Comparison of ENCODE assay signal across 15 cellular contexts in genomic region chr22:36304429-36304828, GRCh38. TPM values are rescaled to one million over a fixed set of nuclear protein-coding genes. Genes with fewer than 3 reads are reported as not detected.
A peak's percentile ranks its signal among the peaks of the same experiment; 100 is the strongest.
DNase-seq lines count a peak whose midpoint lies in the region; ATAC-seq and TF ChIP-seq lines count a peak whose summit lies in the region.
"Had no signal": no experiment of that assay in that cellular context is flagged by ENCODE, and none has a peak within 500 bp of the region (broad histone marks: within the 10 kb centered on the region; RNA-seq: fewer than 3 reads in every experiment).

No MANE protein-coding gene starts in this region.

- no peak overlapping the region for H3K4me3 ChIP-seq in right cardiac atrium (ENCODE audit: low read length)
- H3K4me3 ChIP-seq in muscle layer of colon (ENCODE audit: low read depth in 1 of 2, low read length in 2 of 2), result no peak overlapping the region
- H3K4me3 ChIP-seq: lung, testis had no signal

- H3K4me1 Mint-ChIP-seq in chondrocyte (ENCODE audit: low read depth), result peaks cover 23% of the 10 kb centered on the region

- peak overlapping the region; percentile 74 for H3K27ac Mint-ChIP-seq in chondrocyte (ENCODE audit: unreplicated experiment)
- H3K27ac Mint-ChIP-seq: T-helper 17 cell had no signal

- H3K36me3 Mint-ChIP-seq in chondrocyte (ENCODE audit: low read depth), result peaks cover 65% of the 10 kb centered on the region

- H3K9me3 Mint-ChIP-seq in chondrocyte (ENCODE audit: low read depth), result no peaks in the 10 kb centered on the region

- H3K27me3 ChIP-seq in right cardiac atrium (ENCODE audit: control insufficient read depth, insufficient read depth) (no peaks in the 10 kb centered on the region), muscle layer of colon (ENCODE audit: control insufficient read depth in 1 of 2, insufficient read depth in 2 of 2, low read length in 2 of 2) (no peaks in the 10 kb centered on the region)
- H3K27me3 ChIP-seq: testis had no signal

- no peak overlapping the region for H3K27ac ChIP-seq in right cardiac atrium (ENCODE audit: low read length)
- H3K27ac ChIP-seq in muscle layer of colon (ENCODE audit: low read depth, low read length), result peak overlapping the region; percentile 64
- H3K27ac ChIP-seq: testis had no signal

- no peaks in the 10 kb centered on the region for H3K27me3 Mint-ChIP-seq in chondrocyte (ENCODE audit: low read depth)
- H3K27me3 Mint-ChIP-seq: T-helper 17 cell had no signal

- H3K9me3 ChIP-seq in right cardiac atrium (ENCODE audit: control insufficient read depth, low read length) (no peaks in the 10 kb centered on the region), muscle layer of colon (ENCODE audit: low read length) (no peaks in the 10 kb centered on the region)
- H3K9me3 ChIP-seq: testis had no signal

- H3K4me1 ChIP-seq in right cardiac atrium (ENCODE audit: control insufficient read depth, insufficient read depth, low read length), result no peaks in the 10 kb centered on the region
- H3K4me1 ChIP-seq in muscle layer of colon (ENCODE audit: insufficient read depth, low read length), result peaks cover 39% of the 10 kb centered on the region
- H3K4me1 ChIP-seq: testis had no signal

- intact Hi-C loops in right cardiac atrium (cut with DNase I) (loop anchor here in 2 of 4 donors (5.0 kb wide), 1 partner anchor 168 kb away; no protein-coding TSS in a partner anchor), Right ventricle myocardium inferior (cut with DNase I) (no loop called here)

- H3K9ac ChIP-seq in muscle layer of colon (ENCODE audit: low read length), result no peak overlapping the region

- no peak overlapping the region for H3K4me3 Mint-ChIP-seq in chondrocyte (ENCODE audit: unreplicated experiment)
- H3K4me3 Mint-ChIP-seq: T-helper 17 cell had no signal

- ATAC-seq in right cardiac atrium, result peak in 1 of 2 donors; percentile 57
- ATAC-seq in Right ventricle myocardium inferior, result no peak
- ATAC-seq: T-helper 17 cell had no signal

- WGBS in right cardiac atrium, result 58% methylated on average over 10 of the region's 10 CpGs

- H3K36me3 ChIP-seq in muscle layer of colon (ENCODE audit: insufficient read depth, low read length), result peaks cover 100% of the 10 kb centered on the region

- DNase-seq in right cardiac atrium, result peak; percentile 32 to 68 (median 55)
- DNase-seq in Right ventricle myocardium inferior (ENCODE audit: missing footprints), result no peak
- DNase-seq in chondrocyte (ENCODE audit: low spot score), result no peak
- DNase-seq in NCI-H187 (lab: John Stamatoyannopoulos, UW), result no peak
- no peak for DNase-seq in DMS53 (lab: John Stamatoyannopoulos, UW)
- no peak for DNase-seq in CD1c-positive myeloid dendritic cell (ENCODE audit: extremely low spot score)
- DNase-seq in 8988T, result no peak
- DNase-seq: DMS79, HCEC 1CT, hippocampal formation, NCI-H526, T-helper 17 cell, testis had no signal

- TF ChIP-seq CTCF in chondrocyte (IDR thresholded peaks at IDR 0.05), result no peak

RNA-seq across cellular contexts. Expression of gene APOL1, which starts 51.5 kb away (rescaled TPM):
- total RNA-seq in right cardiac atrium (10 to 100 TPM; 14.0 to 29.8 (median 16.9) TPM), Right ventricle myocardium inferior (22.1 TPM), chondrocyte (16.7 to 38.4 TPM (median 16.9 TPM) in 3 replicates)
- 13.6 TPM for polyA plus RNA-seq in right cardiac atrium

Comparison
In these comparisons a context has a peak if more than half of its experiments do, and no peak if none do; other contexts are left out.
1. DNase-seq: peak in right cardiac atrium (3 of 3); none in Right ventricle myocardium inferior (single experiment), chondrocyte (single experiment), NCI-H187 (0 of 2), DMS53 (single experiment), CD1c-positive myeloid dendritic cell (single experiment) and 8988T (single experiment).